ENCODE assay signal across 9 cellular contexts in genomic region chr10:100729877-100730738, GRCh38. TPM values are rescaled to one million over a fixed set of nuclear protein-coding genes. Genes with fewer than 3 reads are reported as not detected.
DNase-seq lines count a peak whose midpoint lies in the region; ATAC-seq and TF ChIP-seq lines count a peak whose summit lies in the region.
"Had no signal": no experiment of that assay in that cellular context is flagged by ENCODE, and none has a peak within 500 bp of the region (broad histone marks: within the 10 kb centered on the region; RNA-seq: fewer than 3 reads in every experiment).

No MANE protein-coding gene starts in this region.

- H3K9me3 Mint-ChIP-seq in CD14-positive monocyte (peaks cover 0 to 28% (median 18%) of the 10 kb centered on the region in 7 donors), neural progenitor cell (peaks cover 3% of the 10 kb centered on the region)
- H3K9me3 Mint-ChIP-seq in effector memory CD8-positive, alpha-beta T cell = no peaks in the 10 kb centered on the region

- peaks cover 100% of the 10 kb centered on the region for H3K27me3 ChIP-seq in neural progenitor cell

- TF ChIP-seq CTCF in CD14-positive monocyte (IDR thresholded peaks at IDR 0.05) = no peak
- no peak for TF ChIP-seq CTCF in neural progenitor cell (IDR thresholded peaks at IDR 0.05)
- TF ChIP-seq CTCF in lower leg skin (IDR thresholded peaks at IDR 0.05) = no peak

- no peak overlapping the region for H3K27ac ChIP-seq in neural progenitor cell
- no peak overlapping the region for H3K27ac ChIP-seq in substantia nigra (ENCODE audit: low read depth, low read length, poor library complexity, severe bottlenecking)

- H3K4me3 Mint-ChIP-seq in CD14-positive monocyte (peak overlapping the region; percentile 73 to 89), neural progenitor cell (peak overlapping the region; percentile 60)
- H3K4me3 Mint-ChIP-seq in effector memory CD8-positive, alpha-beta T cell = peak overlapping the region; percentile 66 to 72

- no peak for TF ChIP-seq POLR2A in lower leg skin (IDR thresholded peaks at IDR 0.05)

- peak overlapping the region; percentile 45 for H3K4me2 ChIP-seq in neural progenitor cell

- H3K79me2 ChIP-seq in neural progenitor cell (ENCODE audit: low read depth) = no peaks in the 10 kb centered on the region

- peaks cover 97% of the 10 kb centered on the region for H4K20me1 ChIP-seq in neural progenitor cell (ENCODE audit: low read depth)

- DNase-seq in CD14-positive monocyte (ENCODE audit: low spot score) (no peak), neural progenitor cell (ENCODE audit: low spot score) (peak; percentile 60), NCI-H1105 treated with DMSO at 0.1 percent for 48 hours (lab: John Stamatoyannopoulos, UW) (no peak), lower leg skin (ENCODE audit: low spot score in 2 of 2) (no peak), substantia nigra (lab: John Stamatoyannopoulos, UW) (no peak)
- DNase-seq in Jurkat, Clone E6-1 (ENCODE audit: low read depth, low spot score) = no peak
- DNase-seq in effector memory CD8-positive, alpha-beta T cell = no peak
- DNase-seq in activated CD4-positive, CD25-positive, alpha-beta regulatory T cell treated with anti-CD3 and anti-CD28 coated beads, Interleukin-2, amount 50 U/mL, for 72 hours = no peak
- DNase-seq: NCI-H510A treated with DMSO at 0.1 percent for 48 hours had no signal

- H3K36me3 ChIP-seq in neural progenitor cell = no peaks in the 10 kb centered on the region

- H3K4me1 ChIP-seq in neural progenitor cell = peaks cover 18% of the 10 kb centered on the region

- peak overlapping the region; percentile 38 for H3K4me3 ChIP-seq in Jurkat, Clone E6-1 (ENCODE audit: low read length)
- peak overlapping the region; percentile 4 for H3K4me3 ChIP-seq in neural progenitor cell
- no peak overlapping the region for H3K4me3 ChIP-seq in lower leg skin (ENCODE audit: low read depth, poor library complexity, severe bottlenecking)

- intact Hi-C loops in CD14-positive monocyte (cut with micrococcal nuclease) (loop anchor here in 1 of 2 donors (10.0 kb wide), 1 partner anchor 165 kb away; no protein-coding TSS in a partner anchor), lower leg skin (cut with DNase I; ENCODE audit: low total_unique reads) (no loop called here)

- H3K9ac ChIP-seq in neural progenitor cell = no peak overlapping the region

- peaks cover 4 to 17% of the 10 kb centered on the region in 2 donors for H3K36me3 Mint-ChIP-seq in CD14-positive monocyte
- no peaks in the 10 kb centered on the region for H3K36me3 Mint-ChIP-seq in effector memory CD8-positive, alpha-beta T cell (ENCODE audit: insufficient read depth)
- no peaks in the 10 kb centered on the region for H3K36me3 Mint-ChIP-seq in neural progenitor cell

- H3F3A ChIP-seq in neural progenitor cell (ENCODE audit: low read depth) = peaks cover 25% of the 10 kb centered on the region

- ATAC-seq in effector memory CD8-positive, alpha-beta T cell (replicated peaks) = no peak

- H3K27ac Mint-ChIP-seq in CD14-positive monocyte (peak overlapping the region in 1 of 7 donors; percentile 12), neural progenitor cell (no peak overlapping the region)
- no peak overlapping the region for H3K27ac Mint-ChIP-seq in effector memory CD8-positive, alpha-beta T cell

- 2 to 3% methylated on average over 59 to 64 of the region's 66 CpGs for WGBS in lower leg skin, 2 donors

- peaks cover 95 to 99% (median 98%) of the 10 kb centered on the region in 3 donors for H3K27me3 Mint-ChIP-seq in CD14-positive monocyte (ENCODE audit: low read depth in 3 of 3)
- peaks cover 82 to 97% of the 10 kb centered on the region in 2 donors for H3K27me3 Mint-ChIP-seq in effector memory CD8-positive, alpha-beta T cell
- peaks cover 96% of the 10 kb centered on the region for H3K27me3 Mint-ChIP-seq in neural progenitor cell (ENCODE audit: insufficient read depth, low read depth)

- no peaks in the 10 kb centered on the region for H3K9me3 ChIP-seq in neural progenitor cell (ENCODE audit: low read depth)

- H2AFZ ChIP-seq in neural progenitor cell (replicated peaks) = no peak overlapping the region

- peaks cover 31% of the 10 kb centered on the region for H3K4me1 Mint-ChIP-seq in CD14-positive monocyte
- peaks cover 18 to 40% of the 10 kb centered on the region in 2 donors for H3K4me1 Mint-ChIP-seq in effector memory CD8-positive, alpha-beta T cell (ENCODE audit: low read depth in 2 of 2)
- H3K4me1 Mint-ChIP-seq in neural progenitor cell = peaks cover 35% of the 10 kb centered on the region

RNA-seq across cellular contexts. Expression of gene PAX2, which starts 15.3 kb away (rescaled TPM):
- not detected for polyA plus RNA-seq in CD14-positive monocyte
- not detected for polyA plus RNA-seq in Jurkat, Clone E6-1 (2012; ENCODE audit: insufficient read depth, insufficient read length)
- total RNA-seq in neural progenitor cell (ENCODE audit: low replicate concordance) (0.06 and 0.34 TPM in 2 replicates), lower leg skin (not detected)
